ENCODE assay signal across 25 cellular contexts in the genomic region with DNA sequence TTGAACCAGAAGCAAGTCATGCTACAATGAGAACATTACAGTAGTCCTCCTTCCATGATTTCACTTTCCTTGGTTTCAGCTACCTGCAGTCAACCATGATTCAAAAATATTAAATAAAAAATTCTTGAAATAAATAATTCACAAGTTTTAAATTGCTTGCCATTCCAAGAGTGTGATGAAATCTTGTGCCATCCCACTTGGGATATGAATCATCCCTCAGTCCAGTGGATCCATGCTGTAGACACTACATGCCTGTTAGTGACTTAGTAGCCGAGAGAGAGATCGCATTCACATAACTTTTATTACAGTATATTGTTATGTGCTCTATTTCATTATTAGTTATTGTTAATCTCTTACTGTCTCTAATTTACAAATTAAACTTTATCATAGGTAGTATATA. TPM values are rescaled to one million over a fixed set of nuclear protein-coding genes. Genes with fewer than 3 reads are reported as not detected.
A peak's percentile ranks its signal among the peaks of the same experiment; 100 is the strongest.
DNase-seq lines count a peak whose midpoint lies in the region; ATAC-seq and TF ChIP-seq lines count a peak whose summit lies in the region.
"Had no signal": no experiment of that assay in that cellular context is flagged by ENCODE, and none has a peak within 500 bp of the region (broad histone marks: within the 10 kb centered on the region; RNA-seq: fewer than 3 reads in every experiment).

No MANE protein-coding gene starts in this region.

- intact Hi-C loops in activated naive CD4-positive, alpha-beta T cell treated with anti-CD3 and anti-CD28 coated beads for 36 hours (cut with micrococcal nuclease) = loop anchor here (2.0 kb wide), 1 partner anchor 144 kb away; no protein-coding TSS in a partner anchor

- no peaks in the 10 kb centered on the region for H3K9me3 Mint-ChIP-seq in activated naive CD4-positive, alpha-beta T cell treated with anti-CD3 and anti-CD28 coated beads for 36 hours
- H3K9me3 Mint-ChIP-seq in activated naive CD8-positive, alpha-beta T cell treated with anti-CD3 and anti-CD28 coated beads for 36 hours = no peaks in the 10 kb centered on the region
- H3K9me3 Mint-ChIP-seq in activated CD8-positive, alpha-beta memory T cell treated with anti-CD3 and anti-CD28 coated beads, Interleukin-2, amount 10 ng/mL, durations not matched to agents 7 days and 5 days (ENCODE audit: low read depth) = no peaks in the 10 kb centered on the region
- H3K9me3 Mint-ChIP-seq: brain; CD4-positive, alpha-beta memory T cell; neural progenitor cell had no signal

- no peak overlapping the region for H3K4me3 ChIP-seq in fibroblast of the aortic adventitia (ENCODE audit: low read depth, low read length)
- H3K4me3 ChIP-seq: gastrocnemius medialis, MG63, neural progenitor cell, Peyer's patch had no signal

- peaks cover 3% of the 10 kb centered on the region for H3K27me3 Mint-ChIP-seq in activated naive CD4-positive, alpha-beta T cell treated with anti-CD3 and anti-CD28 coated beads for 36 hours (ENCODE audit: low read depth)
- H3K27me3 Mint-ChIP-seq in activated naive CD8-positive, alpha-beta T cell treated with anti-CD3 and anti-CD28 coated beads for 36 hours = no peaks in the 10 kb centered on the region
- peaks cover 30% of the 10 kb centered on the region for H3K27me3 Mint-ChIP-seq in activated CD8-positive, alpha-beta memory T cell treated with anti-CD3 and anti-CD28 coated beads, Interleukin-2, amount 10 ng/mL, durations not matched to agents 7 days and 5 days

- ATAC-seq in left lobe of liver = no peak
- ATAC-seq in activated CD8-positive, alpha-beta memory T cell treated with anti-CD3 and anti-CD28 coated beads, Interleukin-2, amount 10 ng/mL, durations not matched to agents 7 days and 5 days = no peak
- ATAC-seq: gastrocnemius medialis, right cardiac atrium had no signal

- H3K4me3 Mint-ChIP-seq in activated naive CD4-positive, alpha-beta T cell treated with anti-CD3 and anti-CD28 coated beads for 36 hours = no peak overlapping the region
- H3K4me3 Mint-ChIP-seq in activated naive CD8-positive, alpha-beta T cell treated with anti-CD3 and anti-CD28 coated beads for 36 hours = peak overlapping the region; percentile 16
- H3K4me3 Mint-ChIP-seq in activated CD8-positive, alpha-beta memory T cell treated with anti-CD3 and anti-CD28 coated beads, Interleukin-2, amount 10 ng/mL, durations not matched to agents 7 days and 5 days = no peak overlapping the region
- H3K4me3 Mint-ChIP-seq: brain; CD4-positive, alpha-beta memory T cell; neural progenitor cell had no signal

- DNase-seq in activated naive CD4-positive, alpha-beta T cell treated with anti-CD3 and anti-CD28 coated beads for 36 hours = no peak
- DNase-seq in activated naive CD4-positive, alpha-beta T cell treated with Interleukin-2 at 50 U/mL for 16 hours = no peak
- DNase-seq in activated naive CD8-positive, alpha-beta T cell treated with anti-CD3 and anti-CD28 coated beads for 36 hours = no peak
- DNase-seq in fibroblast of the aortic adventitia (ENCODE audit: low read depth) = peak; percentile 61
- no peak for DNase-seq in left lobe of liver (ENCODE audit: low spot score)
- DNase-seq in NCI-H1436 (lab: John Stamatoyannopoulos, UW) = no peak
- no peak for DNase-seq in NCI-H128 (lab: John Stamatoyannopoulos, UW; ENCODE audit: unreplicated experiment)
- no peak for DNase-seq in activated CD8-positive, alpha-beta memory T cell treated with anti-CD3 and anti-CD28 coated beads, Interleukin-2, amount 10 ng/mL, durations not matched to agents 7 days and 5 days
- DNase-seq: 8988T; activated CD4-positive, CD25-positive, alpha-beta regulatory T cell; activated effector memory CD4-positive, alpha-beta T cell treated with Interleukin-2 at 50 U/mL for 16 hours; CD4-positive, alpha-beta memory T cell; DND-41; gastrocnemius medialis; MG63; NCI-H2081 treated with DMSO at 0.1 percent for 48 hours; Peyer's patch; right cardiac atrium; stimulated activated CD4-positive, alpha-beta T cell treated with anti-CD3 and anti-CD28 coated beads, Interleukin-2, amount 100 ng/mL, for 24 hours had no signal

- H3K4me1 Mint-ChIP-seq in activated naive CD4-positive, alpha-beta T cell treated with anti-CD3 and anti-CD28 coated beads for 36 hours (ENCODE audit: low read depth) = peaks cover 42% of the 10 kb centered on the region
- H3K4me1 Mint-ChIP-seq in activated naive CD8-positive, alpha-beta T cell treated with anti-CD3 and anti-CD28 coated beads for 36 hours = peaks cover 51% of the 10 kb centered on the region
- peaks cover 8% of the 10 kb centered on the region for H3K4me1 Mint-ChIP-seq in activated CD8-positive, alpha-beta memory T cell treated with anti-CD3 and anti-CD28 coated beads, Interleukin-2, amount 10 ng/mL, durations not matched to agents 7 days and 5 days
- H3K4me1 Mint-ChIP-seq: brain; CD4-positive, alpha-beta memory T cell; neural progenitor cell had no signal

- H3K36me3 Mint-ChIP-seq in activated naive CD4-positive, alpha-beta T cell treated with anti-CD3 and anti-CD28 coated beads for 36 hours (ENCODE audit: low read depth) = no peaks in the 10 kb centered on the region
- H3K36me3 Mint-ChIP-seq in activated naive CD8-positive, alpha-beta T cell treated with anti-CD3 and anti-CD28 coated beads for 36 hours = peaks cover 3% of the 10 kb centered on the region
- peaks cover 1% of the 10 kb centered on the region for H3K36me3 Mint-ChIP-seq in activated CD8-positive, alpha-beta memory T cell treated with anti-CD3 and anti-CD28 coated beads, Interleukin-2, amount 10 ng/mL, durations not matched to agents 7 days and 5 days
- H3K36me3 Mint-ChIP-seq: brain; CD4-positive, alpha-beta memory T cell; neural progenitor cell had no signal

- CTCF ChIA-PET in activated naive CD4-positive, alpha-beta T cell treated with anti-CD3 and anti-CD28 coated beads for 36 hours (lab: Charles Lee) = no interaction called here
- CTCF ChIA-PET in activated CD8-positive, alpha-beta memory T cell treated with anti-CD3 and anti-CD28 coated beads, Interleukin-2, amount 10 ng/mL, durations not matched to agents 7 days and 5 days (lab: Charles Lee) = no interaction called here

- no peak for TF ChIP-seq CTCF in fibroblast of the aortic adventitia (IDR thresholded peaks at IDR 0.05; ENCODE audit: insufficient read depth, low read length)

- H3K27ac Mint-ChIP-seq in activated naive CD4-positive, alpha-beta T cell treated with anti-CD3 and anti-CD28 coated beads for 36 hours = peak overlapping the region; percentile 16
- H3K27ac Mint-ChIP-seq in activated naive CD8-positive, alpha-beta T cell treated with anti-CD3 and anti-CD28 coated beads for 36 hours = peak overlapping the region; percentile 62
- no peak overlapping the region for H3K27ac Mint-ChIP-seq in activated CD8-positive, alpha-beta memory T cell treated with anti-CD3 and anti-CD28 coated beads, Interleukin-2, amount 10 ng/mL, durations not matched to agents 7 days and 5 days
- H3K27ac Mint-ChIP-seq: brain; CD4-positive, alpha-beta memory T cell; neural progenitor cell had no signal

RNA-seq across cellular contexts. Expression of a gene that starts 6.0 kb away (rescaled TPM):
- not detected for total RNA-seq in activated naive CD4-positive, alpha-beta T cell treated with anti-CD3 and anti-CD28 coated beads for 36 hours
- total RNA-seq in activated naive CD8-positive, alpha-beta T cell treated with anti-CD3 and anti-CD28 coated beads for 36 hours = not detected
- total RNA-seq in fibroblast of the aortic adventitia (ENCODE audit: low replicate concordance) (not detected in 2 replicates), left lobe of liver (not detected)
- not detected for total RNA-seq in activated CD8-positive, alpha-beta memory T cell treated with anti-CD3 and anti-CD28 coated beads, Interleukin-2, amount 10 ng/mL, durations not matched to agents 7 days and 5 days
- total RNA-seq: activated CD8-positive, alpha-beta memory T cell treated with anti-CD3 and anti-CD28 coated beads for 36 hours; CD4-positive, alpha-beta memory T cell; gastrocnemius medialis; H4; mesenteric fat pad; Peyer's patch; right cardiac atrium; T-helper 1 cell treated with Interleukin-12 subunit alpha and Interleukin-12 subunit beta and Interleukin-4 antibody, amounts not matched to agents 30 ng/mL and 1 ng/mL, for 36 hours had no signal

RNA-seq across cellular contexts. Expression of a gene that starts 8.4 kb away (rescaled TPM):
- not detected for total RNA-seq in activated naive CD4-positive, alpha-beta T cell treated with anti-CD3 and anti-CD28 coated beads for 36 hours
- under 1 TPM; 0.30 to 0.62 TPM for total RNA-seq in activated naive CD8-positive, alpha-beta T cell treated with anti-CD3 and anti-CD28 coated beads for 36 hours
- 0.36 TPM in 1 of 2 replicates, not detected in the other for total RNA-seq in fibroblast of the aortic adventitia (ENCODE audit: low replicate concordance)
- not detected for total RNA-seq in left lobe of liver
- under 1 TPM in 1 of 2 experiments, not detected in 1; 0.30 TPM for total RNA-seq in activated CD8-positive, alpha-beta memory T cell treated with anti-CD3 and anti-CD28 coated beads, Interleukin-2, amount 10 ng/mL, durations not matched to agents 7 days and 5 days
- total RNA-seq: activated CD8-positive, alpha-beta memory T cell treated with anti-CD3 and anti-CD28 coated beads for 36 hours; CD4-positive, alpha-beta memory T cell; gastrocnemius medialis; mesenteric fat pad; Peyer's patch; right cardiac atrium; T-helper 1 cell treated with Interleukin-12 subunit alpha and Interleukin-12 subunit beta and Interleukin-4 antibody, amounts not matched to agents 30 ng/mL and 1 ng/mL, for 36 hours had no signal

RNA-seq across cellular contexts. Expression of a gene that starts 20.0 kb away (rescaled TPM):
- total RNA-seq in activated naive CD4-positive, alpha-beta T cell treated with anti-CD3 and anti-CD28 coated beads for 36 hours = 1 to 10 TPM; 3.5 to 4.1 TPM
- total RNA-seq in activated naive CD8-positive, alpha-beta T cell treated with anti-CD3 and anti-CD28 coated beads for 36 hours = 10 to 100 TPM; 57.4 to 63.2 TPM
- total RNA-seq in fibroblast of the aortic adventitia (ENCODE audit: low replicate concordance) (34.2 and 48.7 TPM in 2 replicates), left lobe of liver (0.73 TPM)
- total RNA-seq in activated CD8-positive, alpha-beta memory T cell treated with anti-CD3 and anti-CD28 coated beads, Interleukin-2, amount 10 ng/mL, durations not matched to agents 7 days and 5 days = 10 to 100 TPM in 1 of 2 experiments, 1 to 10 TPM in 1; 5.6 to 40.1 TPM
- total RNA-seq: CD4-positive, alpha-beta memory T cell had no signal
